1 cellular context compared by ENCODE assay signal in the genomic region with DNA sequence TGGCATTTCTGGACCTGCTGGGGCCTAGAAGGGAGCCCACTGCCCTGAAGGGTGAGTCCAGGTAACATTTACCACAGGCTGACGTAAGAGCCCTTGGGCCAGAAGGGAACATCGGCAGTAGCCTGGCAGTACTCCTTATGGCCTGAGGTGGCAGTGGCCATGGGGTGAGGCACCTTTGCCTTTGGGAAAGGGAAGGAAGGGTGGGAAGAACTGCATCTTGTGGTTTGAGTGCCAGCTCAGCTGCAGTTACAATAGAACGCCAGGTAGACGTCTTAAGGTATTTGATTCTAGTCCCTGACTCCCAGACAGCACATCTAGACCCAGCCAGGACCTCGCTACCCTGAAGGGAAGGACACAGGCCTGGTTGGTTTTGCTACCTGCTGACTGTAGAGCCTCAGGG.
TF ChIP-seq lines count a peak whose summit lies in the region.

No MANE protein-coding gene starts in this region.

TF ChIP-seq in GM23338, 12 proteins besides CTCF, POLR2A, EP300 and RAD21 (continued from another document):
- TF ChIP-seq, protein P1, sequence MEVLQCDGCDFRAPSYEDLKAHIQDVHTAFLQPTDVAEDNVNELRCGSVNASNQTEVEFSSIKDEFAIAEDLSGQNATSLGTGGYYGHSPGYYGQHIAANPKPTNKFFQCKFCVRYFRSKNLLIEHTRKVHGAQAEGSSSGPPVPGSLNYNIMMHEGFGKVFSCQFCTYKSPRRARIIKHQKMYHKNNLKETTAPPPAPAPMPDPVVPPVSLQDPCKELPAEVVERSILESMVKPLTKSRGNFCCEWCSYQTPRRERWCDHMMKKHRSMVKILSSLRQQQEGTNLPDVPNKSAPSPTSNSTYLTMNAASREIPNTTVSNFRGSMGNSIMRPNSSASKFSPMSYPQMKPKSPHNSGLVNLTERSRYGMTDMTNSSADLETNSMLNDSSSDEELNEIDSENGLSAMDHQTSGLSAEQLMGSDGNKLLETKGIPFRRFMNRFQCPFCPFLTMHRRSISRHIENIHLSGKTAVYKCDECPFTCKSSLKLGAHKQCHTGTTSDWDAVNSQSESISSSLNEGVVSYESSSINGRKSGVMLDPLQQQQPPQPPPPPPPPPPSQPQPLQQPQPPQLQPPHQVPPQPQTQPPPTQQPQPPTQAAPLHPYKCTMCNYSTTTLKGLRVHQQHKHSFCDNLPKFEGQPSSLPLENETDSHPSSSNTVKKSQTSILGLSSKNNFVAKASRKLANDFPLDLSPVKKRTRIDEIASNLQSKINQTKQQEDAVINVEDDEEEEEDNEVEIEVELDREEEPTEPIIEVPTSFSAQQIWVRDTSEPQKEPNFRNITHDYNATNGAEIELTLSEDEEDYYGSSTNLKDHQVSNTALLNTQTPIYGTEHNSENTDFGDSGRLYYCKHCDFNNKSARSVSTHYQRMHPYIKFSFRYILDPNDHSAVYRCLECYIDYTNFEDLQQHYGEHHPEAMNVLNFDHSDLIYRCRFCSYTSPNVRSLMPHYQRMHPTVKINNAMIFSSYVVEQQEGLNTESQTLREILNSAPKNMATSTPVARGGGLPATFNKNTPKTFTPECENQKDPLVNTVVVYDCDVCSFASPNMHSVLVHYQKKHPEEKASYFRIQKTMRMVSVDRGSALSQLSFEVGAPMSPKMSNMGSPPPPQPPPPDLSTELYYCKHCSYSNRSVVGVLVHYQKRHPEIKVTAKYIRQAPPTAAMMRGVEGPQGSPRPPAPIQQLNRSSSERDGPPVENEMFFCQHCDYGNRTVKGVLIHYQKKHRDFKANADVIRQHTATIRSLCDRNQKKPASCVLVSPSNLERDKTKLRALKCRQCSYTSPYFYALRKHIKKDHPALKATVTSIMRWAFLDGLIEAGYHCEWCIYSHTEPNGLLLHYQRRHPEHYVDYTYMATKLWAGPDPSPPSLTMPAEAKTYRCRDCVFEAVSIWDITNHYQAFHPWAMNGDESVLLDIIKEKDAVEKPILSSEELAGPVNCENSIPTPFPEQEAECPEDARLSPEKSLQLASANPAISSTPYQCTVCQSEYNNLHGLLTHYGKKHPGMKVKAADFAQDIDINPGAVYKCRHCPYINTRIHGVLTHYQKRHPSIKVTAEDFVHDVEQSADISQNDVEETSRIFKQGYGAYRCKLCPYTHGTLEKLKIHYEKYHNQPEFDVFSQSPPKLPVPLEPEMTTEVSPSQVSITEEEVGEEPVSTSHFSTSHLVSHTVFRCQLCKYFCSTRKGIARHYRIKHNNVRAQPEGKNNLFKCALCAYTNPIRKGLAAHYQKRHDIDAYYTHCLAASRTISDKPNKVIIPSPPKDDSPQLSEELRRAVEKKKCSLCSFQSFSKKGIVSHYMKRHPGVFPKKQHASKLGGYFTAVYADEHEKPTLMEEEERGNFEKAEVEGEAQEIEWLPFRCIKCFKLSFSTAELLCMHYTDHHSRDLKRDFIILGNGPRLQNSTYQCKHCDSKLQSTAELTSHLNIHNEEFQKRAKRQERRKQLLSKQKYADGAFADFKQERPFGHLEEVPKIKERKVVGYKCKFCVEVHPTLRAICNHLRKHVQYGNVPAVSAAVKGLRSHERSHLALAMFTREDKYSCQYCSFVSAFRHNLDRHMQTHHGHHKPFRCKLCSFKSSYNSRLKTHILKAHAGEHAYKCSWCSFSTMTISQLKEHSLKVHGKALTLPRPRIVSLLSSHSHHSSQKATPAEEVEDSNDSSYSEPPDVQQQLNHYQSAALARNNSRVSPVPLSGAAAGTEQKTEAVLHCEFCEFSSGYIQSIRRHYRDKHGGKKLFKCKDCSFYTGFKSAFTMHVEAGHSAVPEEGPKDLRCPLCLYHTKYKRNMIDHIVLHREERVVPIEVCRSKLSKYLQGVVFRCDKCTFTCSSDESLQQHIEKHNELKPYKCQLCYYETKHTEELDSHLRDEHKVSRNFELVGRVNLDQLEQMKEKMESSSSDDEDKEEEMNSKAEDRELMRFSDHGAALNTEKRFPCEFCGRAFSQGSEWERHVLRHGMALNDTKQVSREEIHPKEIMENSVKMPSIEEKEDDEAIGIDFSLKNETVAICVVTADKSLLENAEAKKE (CRISPR knock-in tag; IDR thresholded peaks at IDR 0.05), result no peak
- TF ChIP-seq JUNB (IDR thresholded peaks at IDR 0.05; ENCODE audit: unreplicated experiment), result no peak
- no peak for TF ChIP-seq ZNF331 (CRISPR knock-in tag; IDR thresholded peaks at IDR 0.05; ENCODE audit: low read depth)
- TF ChIP-seq EZH2phosphoT487 (IDR thresholded peaks at IDR 0.05; ENCODE audit: unreplicated experiment), result no peak
- TF ChIP-seq, protein P2, sequence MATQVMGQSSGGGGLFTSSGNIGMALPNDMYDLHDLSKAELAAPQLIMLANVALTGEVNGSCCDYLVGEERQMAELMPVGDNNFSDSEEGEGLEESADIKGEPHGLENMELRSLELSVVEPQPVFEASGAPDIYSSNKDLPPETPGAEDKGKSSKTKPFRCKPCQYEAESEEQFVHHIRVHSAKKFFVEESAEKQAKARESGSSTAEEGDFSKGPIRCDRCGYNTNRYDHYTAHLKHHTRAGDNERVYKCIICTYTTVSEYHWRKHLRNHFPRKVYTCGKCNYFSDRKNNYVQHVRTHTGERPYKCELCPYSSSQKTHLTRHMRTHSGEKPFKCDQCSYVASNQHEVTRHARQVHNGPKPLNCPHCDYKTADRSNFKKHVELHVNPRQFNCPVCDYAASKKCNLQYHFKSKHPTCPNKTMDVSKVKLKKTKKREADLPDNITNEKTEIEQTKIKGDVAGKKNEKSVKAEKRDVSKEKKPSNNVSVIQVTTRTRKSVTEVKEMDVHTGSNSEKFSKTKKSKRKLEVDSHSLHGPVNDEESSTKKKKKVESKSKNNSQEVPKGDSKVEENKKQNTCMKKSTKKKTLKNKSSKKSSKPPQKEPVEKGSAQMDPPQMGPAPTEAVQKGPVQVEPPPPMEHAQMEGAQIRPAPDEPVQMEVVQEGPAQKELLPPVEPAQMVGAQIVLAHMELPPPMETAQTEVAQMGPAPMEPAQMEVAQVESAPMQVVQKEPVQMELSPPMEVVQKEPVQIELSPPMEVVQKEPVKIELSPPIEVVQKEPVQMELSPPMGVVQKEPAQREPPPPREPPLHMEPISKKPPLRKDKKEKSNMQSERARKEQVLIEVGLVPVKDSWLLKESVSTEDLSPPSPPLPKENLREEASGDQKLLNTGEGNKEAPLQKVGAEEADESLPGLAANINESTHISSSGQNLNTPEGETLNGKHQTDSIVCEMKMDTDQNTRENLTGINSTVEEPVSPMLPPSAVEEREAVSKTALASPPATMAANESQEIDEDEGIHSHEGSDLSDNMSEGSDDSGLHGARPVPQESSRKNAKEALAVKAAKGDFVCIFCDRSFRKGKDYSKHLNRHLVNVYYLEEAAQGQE (IDR thresholded peaks at IDR 0.05; ENCODE audit: unreplicated experiment), result no peak
- no peak for TF ChIP-seq STAT1 (IDR thresholded peaks at IDR 0.05; ENCODE audit: unreplicated experiment)
- TF ChIP-seq POLR2AphosphoS5 (IDR thresholded peaks at IDR 0.05; ENCODE audit: low read depth), result no peak
- TF ChIP-seq NANOG (IDR thresholded peaks at IDR 0.05; ENCODE audit: borderline replicate concordance), result no peak
- no peak for TF ChIP-seq CREB1 (CRISPR knock-in tag; IDR thresholded peaks at IDR 0.05; ENCODE audit: low read depth)
- no peak for TF ChIP-seq EZH2 (IDR thresholded peaks at IDR 0.05; ENCODE audit: low read depth, unreplicated experiment)
- no peak for TF ChIP-seq ZNF114 (CRISPR knock-in tag; IDR thresholded peaks at IDR 0.05)
